Comparison of ENCODE assay signal across 8 cellular contexts in the genomic region with DNA sequence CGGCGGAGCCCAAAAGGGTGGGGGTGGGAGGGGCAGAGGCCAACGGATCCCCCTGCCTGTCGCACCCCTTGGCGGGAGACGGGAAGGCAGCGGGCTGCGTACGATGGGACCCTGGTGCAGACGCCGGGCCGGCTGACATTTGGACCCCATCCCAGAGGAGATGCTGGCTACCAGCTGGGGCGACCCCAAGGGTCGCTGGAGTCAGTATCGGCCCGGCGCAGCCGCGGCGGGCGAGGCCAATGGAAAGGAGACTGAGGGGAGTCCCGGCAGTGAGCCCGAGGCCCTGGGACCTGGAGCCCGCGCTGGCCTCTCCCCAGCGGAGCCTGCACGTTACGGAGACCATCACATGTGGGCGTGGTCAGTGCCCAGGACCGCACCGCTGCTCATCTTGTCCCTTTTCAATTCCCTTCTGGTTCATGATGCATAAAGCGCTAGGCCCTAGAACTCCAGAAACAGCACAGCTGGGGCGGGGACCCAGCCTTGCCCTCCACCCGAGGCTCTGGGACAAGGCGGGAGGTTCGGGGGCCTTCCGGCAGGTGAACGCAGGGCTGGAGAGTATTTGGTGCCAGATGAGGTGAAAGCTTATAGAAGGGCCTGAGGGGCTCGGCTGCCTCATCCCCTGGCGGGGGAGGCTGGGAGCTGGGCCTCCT. TPM values are rescaled to one million over a fixed set of nuclear protein-coding genes. Genes with fewer than 3 reads are reported as not detected.
DNase-seq lines count a peak whose midpoint lies in the region; ATAC-seq, FAIRE-seq and TF ChIP-seq lines count a peak whose summit lies in the region.

No MANE protein-coding gene starts in this region.

- TF ChIP-seq POLR2A in K562 (conservative IDR thresholded peaks at IDR 0.05), result no peak

- POLR2A ChIA-PET in K562 (lab: Yijun Ruan, JAX), result interaction anchor here (0.6 to 1.7 kb wide), 5 partner anchors 12 to 51 kb away, joined by 3 to 9 read pairs (median 6); no protein-coding TSS in a partner anchor

- peaks cover 9% of the 10 kb centered on the region; the same call in 1 of the 2 replicates for H3F3A ChIP-seq in MM.1S (ENCODE audit: insufficient read depth, low read length)

- H3K79me2 ChIP-seq in MM.1S (ENCODE audit: low read length) (peaks cover 11% of the 10 kb centered on the region), K562 (ENCODE audit: control insufficient read depth, insufficient read depth, low read length) (peaks cover 31% of the 10 kb centered on the region)

- H3K4me1 ChIP-seq in MM.1S (ENCODE audit: low read length), result peaks cover 14% of the 10 kb centered on the region; the same call in 1 of the 2 replicates
- peaks cover 6 to 86% of the 10 kb centered on the region in 2 experiments; a peak in 4 of 5 replicates for H3K4me1 ChIP-seq in K562 (replicated peaks in 1 of 2; ENCODE audit: control insufficient read depth in 2 of 2, insufficient read depth in 2 of 2, low read length in 2 of 2)
- peaks cover 61% of the 10 kb centered on the region for H3K4me1 ChIP-seq in lower lobe of right lung

- intact Hi-C loops in K562 (cut with micrococcal nuclease) (no loop called here), lower lobe of right lung (cut with DNase I) (no loop called here)

- no peaks in the 10 kb centered on the region for H3K9me3 ChIP-seq in MM.1S (replicated peaks; ENCODE audit: insufficient read depth, low read length)
- H3K9me3 ChIP-seq in K562 (replicated peaks; ENCODE audit: control insufficient read depth, insufficient read depth, low read depth, low read length), result no peaks in the 10 kb centered on the region
- no peaks in the 10 kb centered on the region for H3K9me3 ChIP-seq in lower lobe of right lung

- in situ Hi-C loops in K562 (cut with MboI), result no loop called here

- H2AFZ ChIP-seq in MM.1S (ENCODE audit: low read length) (no peak overlapping the region), K562 (ENCODE audit: low read depth, low read length) (no peak overlapping the region)

- TF ChIP-seq EP300 in K562 (IDR thresholded peaks at IDR 0.05; ENCODE audit: low read length), result no peak

- H3K36me3 ChIP-seq in MM.1S (replicated peaks; ENCODE audit: insufficient read depth, low read length), result no peaks in the 10 kb centered on the region
- H3K36me3 ChIP-seq in K562 (ENCODE audit: control insufficient read depth, insufficient read depth, low read length), result peaks cover 18% of the 10 kb centered on the region; the same call in 1 of the 3 replicates
- H3K36me3 ChIP-seq in lower lobe of right lung, result peaks cover 19% of the 10 kb centered on the region

- DNase-seq in CD1c-positive myeloid dendritic cell (ENCODE audit: extremely low spot score) (peak; percentile 22), MM.1S (no peak), K562 (ENCODE audit: extremely low read depth in 1 of 4, low spot score in 3 of 4) (no peak), lower lobe of right lung (no peak), HCEC 1CT (no peak), DMS114 treated with DMSO at 0.1 percent for 48 hours (lab: John Stamatoyannopoulos, UW; ENCODE audit: unreplicated experiment) (no peak)

- BruUV-seq in K562 (replicated peaks; lab: Mats Ljungman, UMichigan), result no TSS peak

- no peaks in the 10 kb centered on the region for H3K9me2 ChIP-seq in MM.1S (replicated peaks; ENCODE audit: insufficient read depth, low read length)

- CTCF ChIA-PET in K562 (lab: Yijun Ruan, JAX; ENCODE audit: low intra/inter-chr PET ratio), result interaction anchor here (0.6 kb wide), 1 partner anchor 42 kb away, joined by 3 read pairs; no protein-coding TSS in a partner anchor

- H3K4me3 ChIP-seq in MM.1S (ENCODE audit: low read length), result peak overlapping the region; percentile 39; the same call in 1 of the 2 replicates
- no peak overlapping the region for H3K4me3 ChIP-seq in K562
- H3K4me3 ChIP-seq in lower lobe of right lung, result peak overlapping the region; percentile 54

- H3K4me2 ChIP-seq in MM.1S (ENCODE audit: low read depth, low read length) (peak overlapping the region; percentile 65), K562 (ENCODE audit: insufficient read depth, low read length) (peak overlapping the region; percentile 13; the same call in 1 of the 2 replicates)

- 21% methylated on average over 38 of the region's 40 CpGs for WGBS in K562 (ENCODE audit: insufficient coverage, low coverage, missing lambda C conversion rate)

- H3K27me3 ChIP-seq in MM.1S (replicated peaks; ENCODE audit: insufficient read depth, low read length), result peaks cover 40% of the 10 kb centered on the region
- no peaks in the 10 kb centered on the region for H3K27me3 ChIP-seq in K562 (ENCODE audit: control insufficient read depth in 2 of 2, insufficient read depth in 2 of 2, low read length in 2 of 2)
- peaks cover 70% of the 10 kb centered on the region for H3K27me3 ChIP-seq in lower lobe of right lung (ENCODE audit: low read depth)

- H3K9me1 ChIP-seq in K562 (ENCODE audit: control insufficient read depth, insufficient read depth, low read length), result no peaks in the 10 kb centered on the region

- TF ChIP-seq RAD21 in K562 (CRISPR knock-in tag; conservative IDR thresholded peaks at IDR 0.05 in 1 of 2, IDR thresholded peaks at IDR 0.05 in 1 of 2), result no peak

- H3K9ac ChIP-seq in MM.1S (ENCODE audit: low read length) (no peak overlapping the region), K562 (ENCODE audit: insufficient read depth in 1 of 2, low read depth in 2 of 2, low read length in 2 of 2) (peak overlapping the region in 1 of 2 experiments; percentile 75; a peak in 1 of 4 replicates)

- FAIRE-seq in K562 (lab: Jason Lieb, UNC), result peak; percentile 40

- H4K20me1 ChIP-seq in MM.1S (ENCODE audit: insufficient read depth, low read length) (peaks cover 14% of the 10 kb centered on the region), K562 (replicated peaks; ENCODE audit: control insufficient read depth, insufficient read depth, low read length) (peaks cover 17% of the 10 kb centered on the region)

- ATAC-seq in K562, result peak; percentile 66
- peak in 1 of 2 donors; percentile 10 for ATAC-seq in lower lobe of right lung
- ATAC-seq in HG03520 (IDR thresholded peaks at IDR 0.05; ENCODE audit: unreplicated experiment), result no peak
- no peak for ATAC-seq in GM21619 (IDR thresholded peaks at IDR 0.05; ENCODE audit: unreplicated experiment)

- TF ChIP-seq CTCF in MM.1S (IDR thresholded peaks at IDR 0.05; ENCODE audit: low read length) (no peak), K562 (IDR thresholded peaks at IDR 0.05 in 2 of 3, conservative IDR thresholded peaks at IDR 0.05 in 1 of 3; ENCODE audit: insufficient read depth in 2 of 3, low read depth in 1 of 3, low read length in 3 of 3) (no peak), lower lobe of right lung (IDR thresholded peaks at IDR 0.05) (no peak)

- H3K27ac ChIP-seq in MM.1S (ENCODE audit: low read length), result no peak overlapping the region
- H3K27ac ChIP-seq in K562 (ENCODE audit: extremely low read depth, low read depth, low read length), result no peak overlapping the region
- no peak overlapping the region for H3K27ac ChIP-seq in lower lobe of right lung

RNA-seq across cellular contexts. Expression of a gene that starts 8.0 kb away (rescaled TPM):
- 67.3 and 231 TPM in 2 replicates for total RNA-seq in K562 (2011; cell fraction: chromatin; rRNA removed; ENCODE audit: low replicate concordance)
- 138 and 165 TPM in 2 replicates for total RNA-seq in K562 (2011; cell fraction: nucleolus; rRNA removed)
- 70.2 and 72.2 TPM in 2 replicates for total RNA-seq in K562 (2011; cell fraction: nucleoplasm; rRNA removed)
- total RNA-seq in K562 (2014; rRNA removed), result 79.4 and 86.1 TPM in 2 replicates
- 6.5 and 9.6 TPM in 2 replicates for total RNA-seq in K562 (2014; rRNA removed; fragmentation: Illumina TruSeq; extraction: Trizol)
- total RNA-seq in K562 (2015; rRNA removed; fragmentation: Illumina TruSeq; extraction: Trizol), result 40.6 and 42.3 TPM in 2 replicates
- total RNA-seq in K562 (2021), result 68.3 and 73.1 TPM in 2 replicates
- 25.3 and 27.6 TPM in 2 replicates for polyA plus RNA-seq in K562 (2011; rRNA removed)
- polyA plus RNA-seq in K562 (2011; cell fraction: cytosol; rRNA removed), result 55.4 and 125 TPM in 2 replicates
- polyA plus RNA-seq in K562 (2011; cell fraction: nucleus; rRNA removed), result 35.5 and 63.8 TPM in 2 replicates
- 46.1 and 46.4 TPM in 2 replicates for polyA plus RNA-seq in K562 (2012)
- 36.1 and 45.1 TPM in 2 replicates for polyA plus RNA-seq in K562 (2014; fragmentation: Illumina TruSeq; extraction: Trizol)
- polyA plus RNA-seq in K562 (2014; fragmentation: Nextera tagmentation; extraction: Ambion mirVana), result 1 to 10 TPM in 1 of 2 experiments, under 1 TPM in 1; 0.79 to 4.5 TPM
- 96.0 TPM in 2 replicates for polyA plus RNA-seq in K562 (2014; rRNA removed)
- 2.2 and 6.5 TPM in 2 replicates for polyA minus RNA-seq in K562 (2011; rRNA and poly(A)+ RNA removed)
- 21.9 and 26.5 TPM in 2 replicates for polyA minus RNA-seq in K562 (2011; cell fraction: cytosol; rRNA and poly(A)+ RNA removed)
- 18.2 and 20.3 TPM in 2 replicates for polyA minus RNA-seq in K562 (2011; cell fraction: nucleus; rRNA and poly(A)+ RNA removed)
- 28.5 TPM for total RNA-seq in lower lobe of right lung

RNA-seq across cellular contexts. Expression of a gene that starts 19.2 kb away (rescaled TPM):
- 10.1 and 40.2 TPM in 2 replicates for total RNA-seq in K562 (2011; cell fraction: chromatin; rRNA removed; ENCODE audit: low replicate concordance)
- 32.6 and 34.9 TPM in 2 replicates for total RNA-seq in K562 (2011; cell fraction: nucleolus; rRNA removed)
- 10.8 and 20.5 TPM in 2 replicates for total RNA-seq in K562 (2011; cell fraction: nucleoplasm; rRNA removed)
- total RNA-seq in K562 (2014; rRNA removed) (2.2 and 3.4 TPM in 2 replicates), K562 (2014; rRNA removed; fragmentation: Illumina TruSeq; extraction: Trizol) (0.29 TPM in 2 replicates), K562 (2015; rRNA removed; fragmentation: Illumina TruSeq; extraction: Trizol) (1.2 and 1.5 TPM in 2 replicates), K562 (2021) (5.7 and 7.0 TPM in 2 replicates), lower lobe of right lung (7.4 TPM)
- polyA plus RNA-seq in K562 (2011; rRNA removed) (2.7 and 5.1 TPM in 2 replicates), K562 (2014; fragmentation: Illumina TruSeq; extraction: Trizol) (0.85 and 2.2 TPM in 2 replicates), K562 (2014; fragmentation: Nextera tagmentation; extraction: Ambion mirVana) (under 1 TPM in 1 of 2 experiments, not detected in 1; 0.01 TPM), K562 (2014; rRNA removed) (4.8 and 9.1 TPM in 2 replicates)
- 2.9 and 4.0 TPM in 2 replicates for polyA plus RNA-seq in K562 (2011; cell fraction: cytosol; rRNA removed)
- polyA plus RNA-seq in K562 (2011; cell fraction: nucleus; rRNA removed), result 56.5 and 86.1 TPM in 2 replicates
- polyA plus RNA-seq in K562 (2012), result 6.2 and 8.3 TPM in 2 replicates
- 0.35 and 0.60 TPM in 2 replicates for polyA minus RNA-seq in K562 (2011; rRNA and poly(A)+ RNA removed)
- polyA minus RNA-seq in K562 (2011; cell fraction: cytosol; rRNA and poly(A)+ RNA removed), result 1.9 and 8.5 TPM in 2 replicates
- polyA minus RNA-seq in K562 (2011; cell fraction: nucleus; rRNA and poly(A)+ RNA removed), result 10.0 and 12.4 TPM in 2 replicates

RNA-seq across cellular contexts. Expression of a gene that starts 20.0 kb away (rescaled TPM):
- 24.8 and 67.6 TPM in 2 replicates for total RNA-seq in K562 (2011; cell fraction: chromatin; rRNA removed; ENCODE audit: low replicate concordance)
- total RNA-seq in K562 (2011; cell fraction: nucleolus; rRNA removed), result 113 and 120 TPM in 2 replicates
- total RNA-seq in K562 (2011; cell fraction: nucleoplasm; rRNA removed), result 64.9 and 67.3 TPM in 2 replicates
- total RNA-seq in K562 (2014; rRNA removed) (22.1 and 31.4 TPM in 2 replicates), K562 (2014; rRNA removed; fragmentation: Illumina TruSeq; extraction: Trizol) (5.7 and 7.8 TPM in 2 replicates), K562 (2015; rRNA removed; fragmentation: Illumina TruSeq; extraction: Trizol) (12.2 and 14.5 TPM in 2 replicates), K562 (2021) (64.2 and 66.3 TPM in 2 replicates), lower lobe of right lung (2.5 TPM)
- polyA plus RNA-seq in K562 (2011; rRNA removed) (18.4 and 36.3 TPM in 2 replicates), K562 (2014; fragmentation: Illumina TruSeq; extraction: Trizol) (12.7 and 36.9 TPM in 2 replicates), K562 (2014; fragmentation: Nextera tagmentation; extraction: Ambion mirVana) (1 to 10 TPM; 1.2 to 1.9 TPM), K562 (2014; rRNA removed) (31.8 and 34.1 TPM in 2 replicates)
- 26.8 and 94.4 TPM in 2 replicates for polyA plus RNA-seq in K562 (2011; cell fraction: cytosol; rRNA removed)
- polyA plus RNA-seq in K562 (2011; cell fraction: nucleus; rRNA removed), result 24.1 and 41.5 TPM in 2 replicates
- polyA plus RNA-seq in K562 (2012), result 43.3 and 57.4 TPM in 2 replicates
- polyA minus RNA-seq in K562 (2011; rRNA and poly(A)+ RNA removed), result 11.2 and 16.1 TPM in 2 replicates
- 42.9 and 55.0 TPM in 2 replicates for polyA minus RNA-seq in K562 (2011; cell fraction: cytosol; rRNA and poly(A)+ RNA removed)
- 9.6 and 11.7 TPM in 2 replicates for polyA minus RNA-seq in K562 (2011; cell fraction: nucleus; rRNA and poly(A)+ RNA removed)

RNA-seq across cellular contexts. Expression of a gene that starts 21.1 kb away (rescaled TPM):
- total RNA-seq in K562 (2011; cell fraction: chromatin; rRNA removed; ENCODE audit: low replicate concordance), result 0.56 and 1.4 TPM in 2 replicates
- total RNA-seq in K562 (2011; cell fraction: nucleolus; rRNA removed), result 0.66 and 1.3 TPM in 2 replicates
- 0.44 and 0.53 TPM in 2 replicates for total RNA-seq in K562 (2011; cell fraction: nucleoplasm; rRNA removed)
- total RNA-seq in K562 (2014; rRNA removed) (0.05 and 0.08 TPM in 2 replicates), K562 (2014; rRNA removed; fragmentation: Illumina TruSeq; extraction: Trizol) (0.04 TPM in 1 of 2 replicates, not detected in the other), K562 (2015; rRNA removed; fragmentation: Illumina TruSeq; extraction: Trizol) (0.04 TPM in 1 of 2 replicates, not detected in the other), K562 (2021) (0.27 and 0.40 TPM in 2 replicates), lower lobe of right lung (0.12 TPM)
- polyA plus RNA-seq in K562 (2011; rRNA removed) (0.01 and 0.06 TPM in 2 replicates), K562 (2014; fragmentation: Illumina TruSeq; extraction: Trizol) (0.01 TPM in 2 replicates), K562 (2014; fragmentation: Nextera tagmentation; extraction: Ambion mirVana) (not detected), K562 (2014; rRNA removed) (0.04 and 0.09 TPM in 2 replicates)
- polyA plus RNA-seq in K562 (2011; cell fraction: cytosol; rRNA removed), result 0.03 and 0.04 TPM in 2 replicates
- 0.13 and 0.21 TPM in 2 replicates for polyA plus RNA-seq in K562 (2011; cell fraction: nucleus; rRNA removed)
- polyA plus RNA-seq in K562 (2012), result 0.43 and 0.48 TPM in 2 replicates
- 0.06 and 0.07 TPM in 2 replicates for polyA minus RNA-seq in K562 (2011; rRNA and poly(A)+ RNA removed)
- polyA minus RNA-seq in K562 (2011; cell fraction: cytosol; rRNA and poly(A)+ RNA removed), result not detected in 2 replicates
- 0.27 and 0.33 TPM in 2 replicates for polyA minus RNA-seq in K562 (2011; cell fraction: nucleus; rRNA and poly(A)+ RNA removed)

RNA-seq across cellular contexts. Expression of a gene that starts 32.8 kb away (rescaled TPM):
- total RNA-seq in K562 (2011; cell fraction: chromatin; rRNA removed; ENCODE audit: low replicate concordance), result 72.0 and 238 TPM in 2 replicates
- 545 and 547 TPM in 2 replicates for total RNA-seq in K562 (2011; cell fraction: nucleolus; rRNA removed)
- total RNA-seq in K562 (2011; cell fraction: nucleoplasm; rRNA removed), result 383 and 585 TPM in 2 replicates
- 2,649 and 2,867 TPM in 2 replicates for total RNA-seq in K562 (2014; rRNA removed)
- total RNA-seq in K562 (2014; rRNA removed; fragmentation: Illumina TruSeq; extraction: Trizol), result 407 and 630 TPM in 2 replicates
- 1,267 and 1,272 TPM in 2 replicates for total RNA-seq in K562 (2015; rRNA removed; fragmentation: Illumina TruSeq; extraction: Trizol)
- total RNA-seq in K562 (2021), result 2,126 and 2,254 TPM in 2 replicates
- 957 and 1,566 TPM in 2 replicates for polyA plus RNA-seq in K562 (2011; rRNA removed)
- polyA plus RNA-seq in K562 (2011; cell fraction: cytosol; rRNA removed), result 3,186 and 4,296 TPM in 2 replicates
- polyA plus RNA-seq in K562 (2011; cell fraction: nucleus; rRNA removed), result 907 and 973 TPM in 2 replicates
- 2,701 and 2,899 TPM in 2 replicates for polyA plus RNA-seq in K562 (2012)
- polyA plus RNA-seq in K562 (2014; fragmentation: Illumina TruSeq; extraction: Trizol), result 912 and 1,907 TPM in 2 replicates
- 100 to 1,000 TPM; 605 to 818 TPM for polyA plus RNA-seq in K562 (2014; fragmentation: Nextera tagmentation; extraction: Ambion mirVana)
- polyA plus RNA-seq in K562 (2014; rRNA removed), result 2,791 and 3,285 TPM in 2 replicates
- polyA minus RNA-seq in K562 (2011; rRNA and poly(A)+ RNA removed), result 202 and 239 TPM in 2 replicates
- polyA minus RNA-seq in K562 (2011; cell fraction: cytosol; rRNA and poly(A)+ RNA removed), result 1,242 and 1,610 TPM in 2 replicates
- polyA minus RNA-seq in K562 (2011; cell fraction: nucleus; rRNA and poly(A)+ RNA removed), result 152 and 304 TPM in 2 replicates
- 854 TPM for total RNA-seq in lower lobe of right lung
